ENCODE assay signal across 28 cellular contexts in the genomic region with DNA sequence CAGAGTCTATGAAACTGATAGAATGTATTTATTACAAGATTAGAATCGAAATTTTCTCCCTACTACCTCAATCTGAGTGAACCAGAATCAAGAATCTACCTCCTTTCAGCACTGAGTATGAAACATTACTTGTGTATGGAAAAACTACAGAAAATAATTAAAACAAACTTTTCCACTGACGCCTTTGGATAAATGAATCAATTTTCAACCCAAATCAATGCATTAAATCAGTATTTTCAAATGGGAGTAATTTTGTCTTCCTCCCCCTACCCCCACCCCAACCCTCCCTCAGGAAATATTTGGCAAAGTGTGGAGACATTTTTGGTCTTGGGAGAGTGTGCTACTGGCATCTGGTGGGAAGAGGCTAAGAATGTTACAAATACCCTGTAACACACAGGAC.
"Had no signal": no experiment of that assay in that cellular context is flagged by ENCODE, and none has a peak within 500 bp of the region (broad histone marks: within the 10 kb centered on the region; RNA-seq: fewer than 3 reads in every experiment).

No MANE protein-coding gene starts in this region.

- ATAC-seq: natural killer cell; psoas muscle; right cardiac atrium; sciatic nerve; stimulated activated effector memory CD8-positive, alpha-beta T cell treated with anti-CD3 and anti-CD28 coated beads, Interleukin-12 subunit alpha, Interleukin-12 subunit beta, amount 100 ng/mL, for 72 hours; stimulated activated naive B cell treated with anti-CD40 and anti-IgM and Interleukin-4, amounts not matched to agents 10 μg/mL and 1 μg/mL and 100 μg/mL, for 72 hours had no signal

- H3K4me2 ChIP-seq: neural progenitor cell had no signal

- FAIRE-seq: small intestine, urothelium cell line had no signal

- H3K27ac Mint-ChIP-seq: natural killer cell; nephron; neural progenitor cell; progenitor cell of endocrine pancreas; stimulated activated effector memory CD8-positive, alpha-beta T cell treated with anti-CD3 and anti-CD28 coated beads, Interleukin-12 subunit alpha, Interleukin-12 subunit beta, amount 100 ng/mL, for 72 hours; stimulated activated naive B cell treated with anti-CD40 and anti-IgM and Interleukin-4, amounts not matched to agents 10 μg/mL and 1 μg/mL and 100 μg/mL, for 72 hours; stimulated activated naive CD8-positive, alpha-beta T cell treated with anti-CD3 and anti-CD28 coated beads, Interleukin-15, Interleukin-2, amounts not matched to agents 100 ng/mL and 50 ng/mL, for 24 hours had no signal

- H3K27me3 ChIP-seq: neural progenitor cell, ovary, stomach, thyroid gland, tibial nerve, upper lobe of left lung, vagina had no signal

- DNase-seq: natural killer cell; occipital lobe; ovary; posterior cingulate gyrus; psoas muscle; right cardiac atrium; small intestine; stimulated activated CD4-positive, alpha-beta T cell treated with anti-CD3 and anti-CD28 coated beads, Interleukin-15, amount 100 ng/mL, for 24 hours; stimulated activated CD4-positive, alpha-beta T cell treated with anti-CD3 and anti-CD28 coated beads, Interleukin-2, amount 100 ng/mL, for 24 hours; stimulated activated CD4-positive, alpha-beta T cell treated with anti-CD3 and anti-CD28 coated beads, Interleukin-2, amount 100 ng/mL, for 48 hours; stimulated activated CD4-positive, alpha-beta T cell treated with anti-CD3 and anti-CD28 coated beads, Interleukin-4, amount 100 ng/mL, for 24 hours; stimulated activated naive B cell treated with anti-CD40 and anti-IgM and Interleukin-4, amounts not matched to agents 10 μg/mL and 1 μg/mL and 100 μg/mL, for 72 hours; stimulated activated naive CD4-positive, alpha-beta T cell treated with Interleukin-2 at 50 U/mL for 16 hours; stomach; thyroid gland; trophoblast cell; upper lobe of left lung had no signal

- H3K9me3 ChIP-seq: thyroid gland had no signal

- H2AFZ ChIP-seq: neural progenitor cell, parathyroid adenoma had no signal

- H3K27ac ChIP-seq: neural progenitor cell, ovary, parathyroid adenoma, psoas muscle, stomach, thoracic aorta, thyroid gland, upper lobe of left lung, vagina had no signal

- H3K36me3 Mint-ChIP-seq: neural progenitor cell; stimulated activated effector memory CD8-positive, alpha-beta T cell treated with anti-CD3 and anti-CD28 coated beads, Interleukin-12 subunit alpha, Interleukin-12 subunit beta, amount 100 ng/mL, for 72 hours had no signal

- H3K36me3 ChIP-seq: neural progenitor cell, ovary, thoracic aorta, thyroid gland, tibial nerve, upper lobe of left lung, vagina had no signal

- H3K9ac ChIP-seq: neural progenitor cell, parathyroid adenoma had no signal

- H3K27me3 Mint-ChIP-seq: progenitor cell of endocrine pancreas; stimulated activated naive B cell treated with anti-CD40 and anti-IgM and Interleukin-4, amounts not matched to agents 10 μg/mL and 1 μg/mL and 100 μg/mL, for 72 hours; stimulated activated naive CD8-positive, alpha-beta T cell treated with anti-CD3 and anti-CD28 coated beads, Interleukin-15, Interleukin-2, amounts not matched to agents 100 ng/mL and 50 ng/mL, for 24 hours had no signal

- H3K79me2 ChIP-seq: parathyroid adenoma had no signal

- H3K4me3 ChIP-seq: neural progenitor cell, ovary, psoas muscle, stomach, thoracic aorta, thyroid gland, tibial nerve, upper lobe of left lung, vagina had no signal

- H3K4me1 ChIP-seq: neural progenitor cell, parathyroid adenoma, psoas muscle, thyroid gland, vagina had no signal

- H3K4me3 Mint-ChIP-seq: natural killer cell; nephron; neural progenitor cell; stimulated activated effector memory CD8-positive, alpha-beta T cell treated with anti-CD3 and anti-CD28 coated beads, Interleukin-12 subunit alpha, Interleukin-12 subunit beta, amount 100 ng/mL, for 72 hours; stimulated activated naive B cell treated with anti-CD40 and anti-IgM and Interleukin-4, amounts not matched to agents 10 μg/mL and 1 μg/mL and 100 μg/mL, for 72 hours; stimulated activated naive CD8-positive, alpha-beta T cell treated with anti-CD3 and anti-CD28 coated beads, Interleukin-15, Interleukin-2, amounts not matched to agents 100 ng/mL and 50 ng/mL, for 24 hours had no signal

- H3K4me1 Mint-ChIP-seq: stimulated activated effector memory CD8-positive, alpha-beta T cell treated with anti-CD3 and anti-CD28 coated beads, Interleukin-12 subunit alpha, Interleukin-12 subunit beta, amount 100 ng/mL, for 72 hours had no signal
